Comparison of ENCODE assay signal across 8 cellular contexts in genomic region chr5:177497011-177497296, GRCh38. TPM values are rescaled to one million over a fixed set of nuclear protein-coding genes. Genes with fewer than 3 reads are reported as not detected.
A peak's percentile ranks its signal among the peaks of the same experiment; 100 is the strongest.
DNase-seq lines count a peak whose midpoint lies in the region; ATAC-seq, FAIRE-seq and TF ChIP-seq lines count a peak whose summit lies in the region.

No MANE protein-coding gene starts in this region.

- H3K4me2 ChIP-seq in keratinocyte (ENCODE audit: control insufficient read depth, extremely low read depth, insufficient read depth, low read depth, low read length), result peak overlapping the region; percentile 64

- H3K9me3 Mint-ChIP-seq in activated T-helper 17 cell treated with anti-CD3 and anti-CD28 coated beads, Interleukin-2, amount 50 U/mL, for 72 hours, result no peaks in the 10 kb centered on the region
- H3K9me3 Mint-ChIP-seq in stimulated activated naive CD8-positive, alpha-beta T cell treated with anti-CD3 and anti-CD28 coated beads, Interleukin-15, amount 100 ng/mL, for 72 hours, result no peaks in the 10 kb centered on the region

- no peaks in the 10 kb centered on the region for H3K36me3 Mint-ChIP-seq in activated T-helper 17 cell treated with anti-CD3 and anti-CD28 coated beads, Interleukin-2, amount 50 U/mL, for 72 hours (ENCODE audit: low read depth)

- no peak for ATAC-seq in activated T-helper 17 cell treated with anti-CD3 and anti-CD28 coated beads, Interleukin-2, amount 50 U/mL, for 72 hours (replicated peaks)
- ATAC-seq in stimulated activated naive CD8-positive, alpha-beta T cell treated with anti-CD3 and anti-CD28 coated beads, Interleukin-15, amount 100 ng/mL, for 72 hours, result no peak

- H3K27me3 ChIP-seq in keratinocyte (ENCODE audit: control insufficient read depth, extremely low read depth, insufficient read depth, low read length), result no peaks in the 10 kb centered on the region

- H3K27me3 Mint-ChIP-seq in activated T-helper 17 cell treated with anti-CD3 and anti-CD28 coated beads, Interleukin-2, amount 50 U/mL, for 72 hours, result no peaks in the 10 kb centered on the region
- H3K27me3 Mint-ChIP-seq in stimulated activated naive CD8-positive, alpha-beta T cell treated with anti-CD3 and anti-CD28 coated beads, Interleukin-15, amount 100 ng/mL, for 72 hours, result peaks cover 22% of the 10 kb centered on the region

- peak overlapping the region; percentile 98 for H3K27ac ChIP-seq in HEK293 (ENCODE audit: extremely low read depth, low read depth, low read length)
- H3K27ac ChIP-seq in keratinocyte (ENCODE audit: control insufficient read depth, insufficient read depth, low read length), result peak overlapping the region; percentile 67

- H3K4me1 ChIP-seq in HEK293 (ENCODE audit: control insufficient read depth, insufficient read depth, low read length) (peaks cover 20% of the 10 kb centered on the region), keratinocyte (ENCODE audit: control insufficient read depth, extremely low read depth, insufficient read depth, low read length) (peaks cover 42% of the 10 kb centered on the region)

- H3K9me1 ChIP-seq in keratinocyte (ENCODE audit: control insufficient read depth, extremely low read depth, insufficient read depth, low read length), result peaks cover 4% of the 10 kb centered on the region

- H3K9me3 ChIP-seq in HEK293 (ENCODE audit: control insufficient read depth, insufficient read depth, low read depth, low read length), result no peaks in the 10 kb centered on the region
- H3K9me3 ChIP-seq in keratinocyte (ENCODE audit: control insufficient read depth, low read depth, low read length), result no peaks in the 10 kb centered on the region

- CTCF ChIA-PET in HEK293 (lab: Yijun Ruan, JAX), result interaction anchor here (0.6 to 4.0 kb wide), 7 partner anchors 39 to 383 kb away, joined by 3 to 23 read pairs (median 4); no protein-coding TSS in a partner anchor

- TF ChIP-seq CTCF in HEK293 (tag by site-specific recombination; IDR thresholded peaks at IDR 0.05), result no peak
- no peak for TF ChIP-seq CTCF in keratinocyte (optimal IDR thresholded peaks at IDR 0.05 in 1 of 3, IDR thresholded peaks at IDR 0.05 in 1 of 3, conservative IDR thresholded peaks at IDR 0.05 in 1 of 3; ENCODE audit: extremely low read depth in 1 of 3, insufficient read depth in 2 of 3, low read length in 3 of 3)

- no peaks in the 10 kb centered on the region for H4K20me1 ChIP-seq in keratinocyte (ENCODE audit: control insufficient read depth, extremely low read depth, insufficient read depth, low read length)

- dilution Hi-C loops in keratinocyte (cut with MboI; ENCODE audit: extremely low pct_ligation_motif_present, low sequenced_read_pairs), result no loop called here

- H3K79me2 ChIP-seq in keratinocyte (ENCODE audit: control insufficient read depth, insufficient read depth, low read length), result peaks cover 21% of the 10 kb centered on the region

- H3K27ac Mint-ChIP-seq in activated T-helper 17 cell treated with anti-CD3 and anti-CD28 coated beads, Interleukin-2, amount 50 U/mL, for 72 hours, result no peak overlapping the region
- H3K27ac Mint-ChIP-seq in stimulated activated naive CD8-positive, alpha-beta T cell treated with anti-CD3 and anti-CD28 coated beads, Interleukin-15, amount 100 ng/mL, for 72 hours, result peak overlapping the region in 1 of 2 donors; percentile 55

- H2AFZ ChIP-seq in keratinocyte (ENCODE audit: control insufficient read depth, low read length), result no peak overlapping the region

- DNase-seq in keratinocyte (ENCODE audit: low read depth, low spot score), result no peak
- no peak for DNase-seq in stimulated activated naive CD8-positive, alpha-beta T cell treated with anti-CD3 and anti-CD28 coated beads, Interleukin-15, amount 100 ng/mL, for 72 hours
- DNase-seq in NCI-H2171 (lab: John Stamatoyannopoulos, UW), result no peak
- DNase-seq in NCI-H2196 treated with DMSO at 0.1 percent for 48 hours (lab: John Stamatoyannopoulos, UW; ENCODE audit: unreplicated experiment), result no peak
- DNase-seq in NCI-H1417 treated with DMSO at 0.1 percent for 48 hours (lab: John Stamatoyannopoulos, UW), result no peak
- DNase-seq in NCI-H187 treated with DMSO at 0.1 percent for 48 hours (lab: John Stamatoyannopoulos, UW), result no peak

- peaks cover 16% of the 10 kb centered on the region for H3K4me1 Mint-ChIP-seq in activated T-helper 17 cell treated with anti-CD3 and anti-CD28 coated beads, Interleukin-2, amount 50 U/mL, for 72 hours
- peaks cover 62% of the 10 kb centered on the region for H3K4me1 Mint-ChIP-seq in stimulated activated naive CD8-positive, alpha-beta T cell treated with anti-CD3 and anti-CD28 coated beads, Interleukin-15, amount 100 ng/mL, for 72 hours

- H3K9ac ChIP-seq in keratinocyte (ENCODE audit: control insufficient read depth, extremely low read depth, insufficient read depth, low read length), result peak overlapping the region; percentile 83

- FAIRE-seq in keratinocyte (lab: Jason Lieb, UNC), result no peak

- POLR2A ChIA-PET in HEK293 (lab: Yijun Ruan, JAX), result interaction anchor here (0.6 to 7.0 kb wide), 24 partner anchors 8 to 707 kb away, joined by 3 to 106 read pairs (median 5); partner anchors contain the start of genes B4GALT7, DBN1, DDX41 and GRK6

- H3K4me3 ChIP-seq in HEK293 (ENCODE audit: low read depth, low read length) (peak overlapping the region; percentile 67), keratinocyte (ENCODE audit: control insufficient read depth in 2 of 3, extremely low read depth in 1 of 3, insufficient read depth in 2 of 3, low read depth in 1 of 3, low read length in 3 of 3) (peak overlapping the region; percentile 77 to 81 (median 77))

- H3K4me3 Mint-ChIP-seq in activated T-helper 17 cell treated with anti-CD3 and anti-CD28 coated beads, Interleukin-2, amount 50 U/mL, for 72 hours, result peak overlapping the region; percentile 86
- peak overlapping the region; percentile 79 to 86 for H3K4me3 Mint-ChIP-seq in stimulated activated naive CD8-positive, alpha-beta T cell treated with anti-CD3 and anti-CD28 coated beads, Interleukin-15, amount 100 ng/mL, for 72 hours

- H3K36me3 ChIP-seq in HEK293 (ENCODE audit: control insufficient read depth in 2 of 2, insufficient read depth in 1 of 2, low read length in 2 of 2), result peaks cover 0 to 30% of the 10 kb centered on the region in 2 experiments; a peak in 1 of 3 replicates
- H3K36me3 ChIP-seq in keratinocyte (ENCODE audit: control insufficient read depth in 2 of 2, extremely low read depth in 1 of 2, insufficient read depth in 2 of 2, low read length in 2 of 2), result peaks cover 3 to 12% of the 10 kb centered on the region in 2 experiments

RNA-seq across cellular contexts. Expression of gene PDLIM7, which starts 0.5 kb away (rescaled TPM):
- total RNA-seq in activated T-helper 17 cell treated with anti-CD3 and anti-CD28 coated beads, Interleukin-2, amount 50 U/mL, for 72 hours, result 10 to 100 TPM; 34.9 to 38.8 TPM
- 48.5 to 83.6 TPM (median 60.5 TPM) in 3 replicates for polyA plus RNA-seq in keratinocyte
- polyA plus RNA-seq in keratinocyte (2011; ENCODE audit: low read depth), result 23.4 TPM
- 33.0 and 72.1 TPM in 2 replicates for polyA plus RNA-seq in keratinocyte (2011; cell fraction: cytosol; rRNA removed)
- 124 and 193 TPM in 2 replicates for polyA plus RNA-seq in keratinocyte (2011; cell fraction: nucleus; rRNA removed)
- polyA plus RNA-seq in keratinocyte (2012; ENCODE audit: low replicate concordance), result 35.6 and 111 TPM in 2 replicates
- polyA minus RNA-seq in keratinocyte, result 39.5 to 63.3 TPM (median 44.1 TPM) in 3 replicates
- polyA minus RNA-seq in keratinocyte (2011; cell fraction: cytosol; rRNA and poly(A)+ RNA removed), result 84.2 TPM
- polyA minus RNA-seq in keratinocyte (2011; cell fraction: nucleus; rRNA and poly(A)+ RNA removed), result 61.5 and 66.3 TPM in 2 replicates

RNA-seq across cellular contexts. Expression of gene DOK3, which starts 12.7 kb away (rescaled TPM):
- total RNA-seq in activated T-helper 17 cell treated with anti-CD3 and anti-CD28 coated beads, Interleukin-2, amount 50 U/mL, for 72 hours, result 10 to 100 TPM in 1 of 2 donors, 1 to 10 TPM in 1; 5.6 to 13.7 TPM
- polyA plus RNA-seq in keratinocyte, result 1.5 to 3.6 TPM (median 1.7 TPM) in 3 replicates
- polyA plus RNA-seq in keratinocyte (2011; ENCODE audit: low read depth), result 0.84 TPM
- 1.2 and 1.4 TPM in 2 replicates for polyA plus RNA-seq in keratinocyte (2011; cell fraction: cytosol; rRNA removed)
- 12.7 and 16.8 TPM in 2 replicates for polyA plus RNA-seq in keratinocyte (2011; cell fraction: nucleus; rRNA removed)
- 1.2 and 2.1 TPM in 2 replicates for polyA plus RNA-seq in keratinocyte (2012; ENCODE audit: low replicate concordance)
- 0.75 to 2.6 TPM (median 2.5 TPM) in 3 replicates for polyA minus RNA-seq in keratinocyte
- polyA minus RNA-seq in keratinocyte (2011; cell fraction: cytosol; rRNA and poly(A)+ RNA removed), result not detected
- 4.9 and 5.4 TPM in 2 replicates for polyA minus RNA-seq in keratinocyte (2011; cell fraction: nucleus; rRNA and poly(A)+ RNA removed)

RNA-seq across cellular contexts. Expression of gene DDX41, which starts 19.8 kb away (rescaled TPM):
- 100 to 1,000 TPM; 116 to 149 TPM for total RNA-seq in activated T-helper 17 cell treated with anti-CD3 and anti-CD28 coated beads, Interleukin-2, amount 50 U/mL, for 72 hours
- 71.3 to 95.8 TPM (median 81.7 TPM) in 3 replicates for polyA plus RNA-seq in keratinocyte
- polyA plus RNA-seq in keratinocyte (2011; ENCODE audit: low read depth), result 49.8 TPM
- 52.7 and 109 TPM in 2 replicates for polyA plus RNA-seq in keratinocyte (2011; cell fraction: cytosol; rRNA removed)
- polyA plus RNA-seq in keratinocyte (2011; cell fraction: nucleus; rRNA removed), result 123 and 141 TPM in 2 replicates
- 60.4 and 119 TPM in 2 replicates for polyA plus RNA-seq in keratinocyte (2012; ENCODE audit: low replicate concordance)
- 72.8 to 95.0 TPM (median 76.2 TPM) in 3 replicates for polyA minus RNA-seq in keratinocyte
- polyA minus RNA-seq in keratinocyte (2011; cell fraction: cytosol; rRNA and poly(A)+ RNA removed), result 368 TPM
- polyA minus RNA-seq in keratinocyte (2011; cell fraction: nucleus; rRNA and poly(A)+ RNA removed), result 66.2 and 69.3 TPM in 2 replicates

RNA-seq across cellular contexts. Expression of gene DBN1, which starts 23.5 kb away (rescaled TPM):
- total RNA-seq in activated T-helper 17 cell treated with anti-CD3 and anti-CD28 coated beads, Interleukin-2, amount 50 U/mL, for 72 hours, result 1 to 10 TPM; 2.3 to 3.1 TPM
- 57.2 to 73.4 TPM (median 59.4 TPM) in 3 replicates for polyA plus RNA-seq in keratinocyte
- polyA plus RNA-seq in keratinocyte (2011; ENCODE audit: low read depth), result 72.5 TPM
- polyA plus RNA-seq in keratinocyte (2011; cell fraction: cytosol; rRNA removed), result 22.6 and 62.3 TPM in 2 replicates
- 107 and 138 TPM in 2 replicates for polyA plus RNA-seq in keratinocyte (2011; cell fraction: nucleus; rRNA removed)
- polyA plus RNA-seq in keratinocyte (2012; ENCODE audit: low replicate concordance), result 24.6 and 97.5 TPM in 2 replicates
- polyA minus RNA-seq in keratinocyte, result 54.7 to 116 TPM (median 75.6 TPM) in 3 replicates
- 127 TPM for polyA minus RNA-seq in keratinocyte (2011; cell fraction: cytosol; rRNA and poly(A)+ RNA removed)
- polyA minus RNA-seq in keratinocyte (2011; cell fraction: nucleus; rRNA and poly(A)+ RNA removed), result 50.9 and 67.5 TPM in 2 replicates

RNA-seq across cellular contexts. Expression of gene PRR7, which starts 50.3 kb away (rescaled TPM):
- 10 to 100 TPM in 1 of 2 donors, 1 to 10 TPM in 1; 8.2 to 13.6 TPM for total RNA-seq in activated T-helper 17 cell treated with anti-CD3 and anti-CD28 coated beads, Interleukin-2, amount 50 U/mL, for 72 hours
- polyA plus RNA-seq in keratinocyte, result 1.1 to 4.7 TPM (median 4.3 TPM) in 3 replicates
- 0.69 TPM for polyA plus RNA-seq in keratinocyte (2011; ENCODE audit: low read depth)
- polyA plus RNA-seq in keratinocyte (2011; cell fraction: cytosol; rRNA removed), result 2.2 and 14.0 TPM in 2 replicates
- 2.8 and 7.2 TPM in 2 replicates for polyA plus RNA-seq in keratinocyte (2011; cell fraction: nucleus; rRNA removed)
- polyA plus RNA-seq in keratinocyte (2012; ENCODE audit: low replicate concordance), result 2.0 and 7.7 TPM in 2 replicates
- 0.32 to 2.3 TPM (median 0.40 TPM) in 3 replicates for polyA minus RNA-seq in keratinocyte
- polyA minus RNA-seq in keratinocyte (2011; cell fraction: cytosol; rRNA and poly(A)+ RNA removed), result 14.4 TPM
- polyA minus RNA-seq in keratinocyte (2011; cell fraction: nucleus; rRNA and poly(A)+ RNA removed), result 2.2 and 3.4 TPM in 2 replicates
